Comparison of ENCODE assay signal across 8 cellular contexts in genomic region chr16:29815793-29816693, GRCh38. TPM values are rescaled to one million over a fixed set of nuclear protein-coding genes. Genes with fewer than 3 reads are reported as not detected.
A peak's percentile ranks its signal among the peaks of the same experiment; 100 is the strongest.
DNase-seq lines count a peak whose midpoint lies in the region; ATAC-seq and TF ChIP-seq lines count a peak whose summit lies in the region.

Gene PAGR1 (plus strand): TSS chr16:29816152. CDS start chr16:29816526, 374 bp downstream.

- H3K27me3 Mint-ChIP-seq in chondrocyte (ENCODE audit: low read depth) = no peaks in the 10 kb centered on the region

- ATAC-seq in GM19035 (IDR thresholded peaks at IDR 0.05; ENCODE audit: unreplicated experiment) = peak; percentile 57
- ATAC-seq in HG03378 (IDR thresholded peaks at IDR 0.05; ENCODE audit: unreplicated experiment) = peak; percentile 71

- no peaks in the 10 kb centered on the region for H3K27me3 ChIP-seq in kidney epithelial cell (ENCODE audit: control insufficient read depth, insufficient read depth, low read length)

- peak within 1 kb of the TSS; percentile 88 for H3K4me3 Mint-ChIP-seq in chondrocyte (ENCODE audit: unreplicated experiment)

- H3K4me3 ChIP-seq in kidney epithelial cell (ENCODE audit: low read depth, low read length) = peak within 1 kb of the TSS; percentile 75

- DNase-seq in AML-193 (lab: John Stamatoyannopoulos, UW) (peak; percentile 97 to 99), NCI-H460 (ENCODE audit: extremely low read depth, low read depth) (peak; percentile 98), chondrocyte (ENCODE audit: low spot score) (no peak), kidney epithelial cell (ENCODE audit: low read depth) (peak; percentile 99)
- DNase-seq in activated CD4-positive, alpha-beta T cell treated with anti-CD3 and anti-CD28 coated beads for 1 hour = peak; percentile 98
- DNase-seq in stimulated activated CD4-positive, alpha-beta T cell treated with anti-CD3 and anti-CD28 coated beads, Interleukin-1b, Interleukin-23, amount 100 ng/mL, for 1 hour (ENCODE audit: low read depth in 2 of 2) = peak; percentile 95 to 97

- no peaks in the 10 kb centered on the region for H3K9me3 Mint-ChIP-seq in chondrocyte (ENCODE audit: low read depth)

- TF ChIP-seq CTCF in chondrocyte (IDR thresholded peaks at IDR 0.05) = peak; percentile 99
- peak; percentile 93 for TF ChIP-seq CTCF in kidney epithelial cell (IDR thresholded peaks at IDR 0.05; ENCODE audit: insufficient read depth, low read length, poor library complexity, severe bottlenecking)

- no peaks in the 10 kb centered on the region for H3K36me3 ChIP-seq in kidney epithelial cell (ENCODE audit: control insufficient read depth, insufficient read depth, low read length)

- peaks cover 69% of the 10 kb centered on the region for H3K4me1 Mint-ChIP-seq in chondrocyte (ENCODE audit: low read depth)

- H3K36me3 Mint-ChIP-seq in chondrocyte (ENCODE audit: low read depth) = peaks cover 11% of the 10 kb centered on the region

- H3K27ac Mint-ChIP-seq in chondrocyte (ENCODE audit: unreplicated experiment) = peak within 1 kb of the TSS; percentile 95

RNA-seq across cellular contexts. Expression of gene PAGR1, which starts in this region (rescaled TPM):
- 23.3 and 25.8 TPM in 2 replicates for total RNA-seq in NCI-H460 (2014; rRNA removed; shearing (Covaris generic))
- 40.0 and 47.2 TPM in 2 replicates for polyA plus RNA-seq in NCI-H460 (2014; cell fraction: nucleus; rRNA removed)
- total RNA-seq in chondrocyte (22.3 to 40.2 TPM (median 23.0 TPM) in 3 replicates), kidney epithelial cell (40.1 and 53.9 TPM in 2 replicates)
